Comparison of ENCODE assay signal across 1 cellular context in the genomic region with DNA sequence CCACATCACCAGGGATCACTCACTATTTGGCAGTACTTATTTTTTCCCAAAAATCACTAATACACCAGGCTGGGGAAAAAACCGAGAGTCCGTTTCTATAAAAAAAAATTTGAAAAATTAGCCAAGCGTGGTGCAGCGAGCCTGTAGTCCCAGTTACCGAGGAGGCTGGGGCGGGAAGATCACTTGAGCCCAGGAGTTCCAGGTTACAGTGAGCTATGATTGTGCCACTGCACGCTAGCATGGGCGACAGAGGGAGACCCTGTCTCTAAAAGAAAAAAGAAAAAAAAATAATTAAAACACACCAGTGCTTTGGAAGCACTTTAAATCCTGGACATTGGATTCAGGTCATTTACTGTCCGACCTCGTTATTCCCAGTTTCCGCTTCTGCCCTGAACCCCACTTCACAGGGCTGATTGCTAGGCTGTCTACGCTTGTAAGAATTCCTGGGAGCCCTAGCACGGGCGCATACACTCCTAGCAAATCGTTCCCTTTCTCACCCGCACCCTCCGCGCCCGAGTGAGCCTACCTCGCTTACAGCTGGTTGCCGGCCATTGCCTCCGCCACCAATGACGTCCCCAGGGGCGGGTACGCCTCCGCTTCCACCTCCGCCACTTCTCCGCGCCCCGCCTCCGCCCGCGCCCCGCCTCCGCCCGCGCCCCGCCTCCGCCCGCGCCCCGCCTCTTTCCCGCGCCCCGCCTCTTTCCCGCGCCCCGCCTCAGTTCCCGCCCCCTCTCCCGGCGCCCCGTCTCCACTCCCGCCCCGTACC.
TF ChIP-seq lines count a peak whose summit lies in the region.

A gene (minus strand): TSS at position 571 of the 766 bp plus-strand sequence. CDS start 5,950 bp downstream, outside the sequence.

TF ChIP-seq in HEK293, 187 proteins besides CTCF, POLR2A, EP300 and RAD21 (continued from another document and continues in another):
- TF ChIP-seq, protein P1, sequence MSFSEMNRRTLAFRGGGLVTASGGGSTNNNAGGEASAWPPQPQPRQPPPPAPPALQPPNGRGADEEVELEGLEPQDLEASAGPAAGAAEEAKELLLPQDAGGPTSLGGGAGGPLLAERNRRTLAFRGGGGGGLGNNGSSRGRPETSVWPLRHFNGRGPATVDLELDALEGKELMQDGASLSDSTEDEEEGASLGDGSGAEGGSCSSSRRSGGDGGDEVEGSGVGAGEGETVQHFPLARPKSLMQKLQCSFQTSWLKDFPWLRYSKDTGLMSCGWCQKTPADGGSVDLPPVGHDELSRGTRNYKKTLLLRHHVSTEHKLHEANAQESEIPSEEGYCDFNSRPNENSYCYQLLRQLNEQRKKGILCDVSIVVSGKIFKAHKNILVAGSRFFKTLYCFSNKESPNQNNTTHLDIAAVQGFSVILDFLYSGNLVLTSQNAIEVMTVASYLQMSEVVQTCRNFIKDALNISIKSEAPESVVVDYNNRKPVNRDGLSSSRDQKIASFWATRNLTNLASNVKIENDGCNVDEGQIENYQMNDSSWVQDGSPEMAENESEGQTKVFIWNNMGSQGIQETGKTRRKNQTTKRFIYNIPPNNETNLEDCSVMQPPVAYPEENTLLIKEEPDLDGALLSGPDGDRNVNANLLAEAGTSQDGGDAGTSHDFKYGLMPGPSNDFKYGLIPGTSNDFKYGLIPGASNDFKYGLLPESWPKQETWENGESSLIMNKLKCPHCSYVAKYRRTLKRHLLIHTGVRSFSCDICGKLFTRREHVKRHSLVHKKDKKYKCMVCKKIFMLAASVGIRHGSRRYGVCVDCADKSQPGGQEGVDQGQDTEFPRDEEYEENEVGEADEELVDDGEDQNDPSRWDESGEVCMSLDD (tag by site-specific recombination; IDR thresholded peaks at IDR 0.05): peak; percentile 75; the same call in 1 of the 2 replicates
- TF ChIP-seq ZBTB8A (tag by site-specific recombination; IDR thresholded peaks at IDR 0.05) (peak; percentile 95), ZBTB7A (tag by site-specific recombination; IDR thresholded peaks at IDR 0.05; ENCODE audit: low read depth) (0 out of 2 replicates have a peak, but pooled peaks have one; percentile 42), ZFP37 (tag by site-specific recombination; IDR thresholded peaks at IDR 0.05) (peak; percentile 72), ZNF785 (tag by site-specific recombination; IDR thresholded peaks at IDR 0.05) (no peak), ZNF610 (tag by site-specific recombination; IDR thresholded peaks at IDR 0.05; ENCODE audit: borderline replicate concordance) (no peak), ZNF202 (tag by site-specific recombination; IDR thresholded peaks at IDR 0.05; ENCODE audit: borderline replicate concordance) (no peak), ZBTB1 (tag by site-specific recombination; IDR thresholded peaks at IDR 0.05) (no peak), ZFP69B (tag by site-specific recombination; IDR thresholded peaks at IDR 0.05) (peak; percentile 13; the same call in 1 of the 2 replicates), ZBTB21 (tag by site-specific recombination; IDR thresholded peaks at IDR 0.05) (peak; percentile 74), SP3 (tag by site-specific recombination; IDR thresholded peaks at IDR 0.05) (peak; percentile 97), KLF10 (tag by site-specific recombination; IDR thresholded peaks at IDR 0.05) (peak; percentile 96), ZNF501 (tag by site-specific recombination; IDR thresholded peaks at IDR 0.05) (peak; percentile 66; the same call in 1 of the 2 replicates), ZNF423 (tag by site-specific recombination; IDR thresholded peaks at IDR 0.05) (peak; percentile 47; the same call in 1 of the 2 replicates), SP7 (tag by site-specific recombination; IDR thresholded peaks at IDR 0.05) (peak; percentile 87), ZBTB48 (tag by site-specific recombination; IDR thresholded peaks at IDR 0.05) (peak; percentile 86), WT1 (tag by site-specific recombination; IDR thresholded peaks at IDR 0.05) (no peak), YY2 (tag by site-specific recombination; IDR thresholded peaks at IDR 0.05) (peak; percentile 66; the same call in 1 of the 2 replicates), ZNF114 (tag by site-specific recombination; IDR thresholded peaks at IDR 0.05) (no peak), ZNF211 (tag by site-specific recombination; IDR thresholded peaks at IDR 0.05; ENCODE audit: low read depth) (no peak), ZNF24 (tag by site-specific recombination; IDR thresholded peaks at IDR 0.05) (no peak), ZNF629 (tag by site-specific recombination; IDR thresholded peaks at IDR 0.05) (peak; percentile 88), ZNF2 (tag by site-specific recombination; IDR thresholded peaks at IDR 0.05) (peak; percentile 67; the same call in 1 of the 2 replicates), ZXDB (tag by site-specific recombination; IDR thresholded peaks at IDR 0.05) (peak; percentile 76), EGR2 (tag by site-specific recombination; IDR thresholded peaks at IDR 0.05; ENCODE audit: low read depth) (peak; percentile 96), ZNF510 (tag by site-specific recombination; IDR thresholded peaks at IDR 0.05; ENCODE audit: insufficient replicate concordance) (no peak), ZNF335 (tag by site-specific recombination; conservative IDR thresholded peaks at IDR 0.05) (peak; percentile 94), YY1 (tag by site-specific recombination; IDR thresholded peaks at IDR 0.05) (peak; percentile 81), ZBTB20 (tag by site-specific recombination; IDR thresholded peaks at IDR 0.05) (peak; percentile 87), GLIS2 (tag by site-specific recombination; IDR thresholded peaks at IDR 0.05) (peak; percentile 70), KLF9 (tag by site-specific recombination; IDR thresholded peaks at IDR 0.05; ENCODE audit: low read depth) (peak; percentile 89)
- TF ChIP-seq, protein P2, sequence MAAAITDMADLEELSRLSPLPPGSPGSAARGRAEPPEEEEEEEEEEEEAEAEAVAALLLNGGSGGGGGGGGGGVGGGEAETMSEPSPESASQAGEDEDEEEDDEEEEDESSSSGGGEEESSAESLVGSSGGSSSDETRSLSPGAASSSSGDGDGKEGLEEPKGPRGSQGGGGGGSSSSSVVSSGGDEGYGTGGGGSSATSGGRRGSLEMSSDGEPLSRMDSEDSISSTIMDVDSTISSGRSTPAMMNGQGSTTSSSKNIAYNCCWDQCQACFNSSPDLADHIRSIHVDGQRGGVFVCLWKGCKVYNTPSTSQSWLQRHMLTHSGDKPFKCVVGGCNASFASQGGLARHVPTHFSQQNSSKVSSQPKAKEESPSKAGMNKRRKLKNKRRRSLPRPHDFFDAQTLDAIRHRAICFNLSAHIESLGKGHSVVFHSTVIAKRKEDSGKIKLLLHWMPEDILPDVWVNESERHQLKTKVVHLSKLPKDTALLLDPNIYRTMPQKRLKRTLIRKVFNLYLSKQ (tag by site-specific recombination; IDR thresholded peaks at IDR 0.05; ENCODE audit: borderline replicate concordance): no peak
- TF ChIP-seq, protein P3, sequence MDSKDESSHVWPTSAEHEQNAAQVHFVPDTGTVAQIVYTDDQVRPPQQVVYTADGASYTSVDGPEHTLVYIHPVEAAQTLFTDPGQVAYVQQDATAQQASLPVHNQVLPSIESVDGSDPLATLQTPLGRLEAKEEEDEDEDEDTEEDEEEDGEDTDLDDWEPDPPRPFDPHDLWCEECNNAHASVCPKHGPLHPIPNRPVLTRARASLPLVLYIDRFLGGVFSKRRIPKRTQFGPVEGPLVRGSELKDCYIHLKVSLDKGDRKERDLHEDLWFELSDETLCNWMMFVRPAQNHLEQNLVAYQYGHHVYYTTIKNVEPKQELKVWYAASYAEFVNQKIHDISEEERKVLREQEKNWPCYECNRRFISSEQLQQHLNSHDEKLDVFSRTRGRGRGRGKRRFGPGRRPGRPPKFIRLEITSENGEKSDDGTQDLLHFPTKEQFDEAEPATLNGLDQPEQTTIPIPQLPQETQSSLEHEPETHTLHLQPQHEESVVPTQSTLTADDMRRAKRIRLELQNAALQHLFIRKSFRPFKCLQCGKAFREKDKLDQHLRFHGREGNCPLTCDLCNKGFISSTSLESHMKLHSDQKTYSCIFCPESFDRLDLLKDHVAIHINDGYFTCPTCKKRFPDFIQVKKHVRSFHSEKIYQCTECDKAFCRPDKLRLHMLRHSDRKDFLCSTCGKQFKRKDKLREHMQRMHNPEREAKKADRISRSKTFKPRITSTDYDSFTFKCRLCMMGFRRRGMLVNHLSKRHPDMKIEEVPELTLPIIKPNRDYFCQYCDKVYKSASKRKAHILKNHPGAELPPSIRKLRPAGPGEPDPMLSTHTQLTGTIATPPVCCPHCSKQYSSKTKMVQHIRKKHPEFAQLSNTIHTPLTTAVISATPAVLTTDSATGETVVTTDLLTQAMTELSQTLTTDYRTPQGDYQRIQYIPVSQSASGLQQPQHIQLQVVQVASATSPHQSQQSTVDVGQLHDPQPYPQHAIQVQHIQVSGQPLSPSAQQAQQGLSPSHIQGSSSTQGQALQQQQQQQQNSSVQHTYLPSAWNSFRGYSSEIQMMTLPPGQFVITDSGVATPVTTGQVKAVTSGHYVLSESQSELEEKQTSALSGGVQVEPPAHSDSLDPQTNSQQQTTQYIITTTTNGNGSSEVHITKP (tag by site-specific recombination; IDR thresholded peaks at IDR 0.05): peak; percentile 86
- TF ChIP-seq, protein P4, sequence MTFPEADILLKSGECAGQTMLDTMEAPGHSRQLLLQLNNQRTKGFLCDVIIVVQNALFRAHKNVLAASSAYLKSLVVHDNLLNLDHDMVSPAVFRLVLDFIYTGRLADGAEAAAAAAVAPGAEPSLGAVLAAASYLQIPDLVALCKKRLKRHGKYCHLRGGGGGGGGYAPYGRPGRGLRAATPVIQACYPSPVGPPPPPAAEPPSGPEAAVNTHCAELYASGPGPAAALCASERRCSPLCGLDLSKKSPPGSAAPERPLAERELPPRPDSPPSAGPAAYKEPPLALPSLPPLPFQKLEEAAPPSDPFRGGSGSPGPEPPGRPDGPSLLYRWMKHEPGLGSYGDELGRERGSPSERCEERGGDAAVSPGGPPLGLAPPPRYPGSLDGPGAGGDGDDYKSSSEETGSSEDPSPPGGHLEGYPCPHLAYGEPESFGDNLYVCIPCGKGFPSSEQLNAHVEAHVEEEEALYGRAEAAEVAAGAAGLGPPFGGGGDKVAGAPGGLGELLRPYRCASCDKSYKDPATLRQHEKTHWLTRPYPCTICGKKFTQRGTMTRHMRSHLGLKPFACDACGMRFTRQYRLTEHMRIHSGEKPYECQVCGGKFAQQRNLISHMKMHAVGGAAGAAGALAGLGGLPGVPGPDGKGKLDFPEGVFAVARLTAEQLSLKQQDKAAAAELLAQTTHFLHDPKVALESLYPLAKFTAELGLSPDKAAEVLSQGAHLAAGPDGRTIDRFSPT (tag by site-specific recombination; IDR thresholded peaks at IDR 0.05): no peak
- TF ChIP-seq, protein P5, sequence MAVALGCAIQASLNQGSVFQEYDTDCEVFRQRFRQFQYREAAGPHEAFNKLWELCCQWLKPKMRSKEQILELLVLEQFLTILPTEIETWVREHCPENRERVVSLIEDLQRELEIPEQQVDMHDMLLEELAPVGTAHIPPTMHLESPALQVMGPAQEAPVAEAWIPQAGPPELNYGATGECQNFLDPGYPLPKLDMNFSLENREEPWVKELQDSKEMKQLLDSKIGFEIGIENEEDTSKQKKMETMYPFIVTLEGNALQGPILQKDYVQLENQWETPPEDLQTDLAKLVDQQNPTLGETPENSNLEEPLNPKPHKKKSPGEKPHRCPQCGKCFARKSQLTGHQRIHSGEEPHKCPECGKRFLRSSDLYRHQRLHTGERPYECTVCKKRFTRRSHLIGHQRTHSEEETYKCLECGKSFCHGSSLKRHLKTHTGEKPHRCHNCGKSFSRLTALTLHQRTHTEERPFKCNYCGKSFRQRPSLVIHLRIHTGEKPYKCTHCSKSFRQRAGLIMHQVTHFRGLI (tag by site-specific recombination; IDR thresholded peaks at IDR 0.05): no peak
- TF ChIP-seq, protein P6, sequence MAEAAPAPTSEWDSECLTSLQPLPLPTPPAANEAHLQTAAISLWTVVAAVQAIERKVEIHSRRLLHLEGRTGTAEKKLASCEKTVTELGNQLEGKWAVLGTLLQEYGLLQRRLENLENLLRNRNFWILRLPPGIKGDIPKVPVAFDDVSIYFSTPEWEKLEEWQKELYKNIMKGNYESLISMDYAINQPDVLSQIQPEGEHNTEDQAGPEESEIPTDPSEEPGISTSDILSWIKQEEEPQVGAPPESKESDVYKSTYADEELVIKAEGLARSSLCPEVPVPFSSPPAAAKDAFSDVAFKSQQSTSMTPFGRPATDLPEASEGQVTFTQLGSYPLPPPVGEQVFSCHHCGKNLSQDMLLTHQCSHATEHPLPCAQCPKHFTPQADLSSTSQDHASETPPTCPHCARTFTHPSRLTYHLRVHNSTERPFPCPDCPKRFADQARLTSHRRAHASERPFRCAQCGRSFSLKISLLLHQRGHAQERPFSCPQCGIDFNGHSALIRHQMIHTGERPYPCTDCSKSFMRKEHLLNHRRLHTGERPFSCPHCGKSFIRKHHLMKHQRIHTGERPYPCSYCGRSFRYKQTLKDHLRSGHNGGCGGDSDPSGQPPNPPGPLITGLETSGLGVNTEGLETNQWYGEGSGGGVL (tag by site-specific recombination; IDR thresholded peaks at IDR 0.05): peak; percentile 77
- TF ChIP-seq, protein P7, sequence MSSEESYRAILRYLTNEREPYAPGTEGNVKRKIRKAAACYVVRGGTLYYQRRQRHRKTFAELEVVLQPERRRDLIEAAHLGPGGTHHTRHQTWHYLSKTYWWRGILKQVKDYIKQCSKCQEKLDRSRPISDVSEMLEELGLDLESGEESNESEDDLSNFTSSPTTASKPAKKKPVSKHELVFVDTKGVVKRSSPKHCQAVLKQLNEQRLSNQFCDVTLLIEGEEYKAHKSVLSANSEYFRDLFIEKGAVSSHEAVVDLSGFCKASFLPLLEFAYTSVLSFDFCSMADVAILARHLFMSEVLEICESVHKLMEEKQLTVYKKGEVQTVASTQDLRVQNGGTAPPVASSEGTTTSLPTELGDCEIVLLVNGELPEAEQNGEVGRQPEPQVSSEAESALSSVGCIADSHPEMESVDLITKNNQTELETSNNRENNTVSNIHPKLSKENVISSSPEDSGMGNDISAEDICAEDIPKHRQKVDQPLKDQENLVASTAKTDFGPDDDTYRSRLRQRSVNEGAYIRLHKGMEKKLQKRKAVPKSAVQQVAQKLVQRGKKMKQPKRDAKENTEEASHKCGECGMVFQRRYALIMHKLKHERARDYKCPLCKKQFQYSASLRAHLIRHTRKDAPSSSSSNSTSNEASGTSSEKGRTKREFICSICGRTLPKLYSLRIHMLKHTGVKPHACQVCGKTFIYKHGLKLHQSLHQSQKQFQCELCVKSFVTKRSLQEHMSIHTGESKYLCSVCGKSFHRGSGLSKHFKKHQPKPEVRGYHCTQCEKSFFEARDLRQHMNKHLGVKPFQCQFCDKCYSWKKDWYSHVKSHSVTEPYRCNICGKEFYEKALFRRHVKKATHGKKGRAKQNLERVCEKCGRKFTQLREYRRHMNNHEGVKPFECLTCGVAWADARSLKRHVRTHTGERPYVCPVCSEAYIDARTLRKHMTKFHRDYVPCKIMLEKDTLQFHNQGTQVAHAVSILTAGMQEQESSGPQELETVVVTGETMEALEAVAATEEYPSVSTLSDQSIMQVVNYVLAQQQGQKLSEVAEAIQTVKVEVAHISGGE (tag by site-specific recombination; conservative IDR thresholded peaks at IDR 0.05; ENCODE audit: low read depth): peak; percentile 39
- TF ChIP-seq, protein P8, sequence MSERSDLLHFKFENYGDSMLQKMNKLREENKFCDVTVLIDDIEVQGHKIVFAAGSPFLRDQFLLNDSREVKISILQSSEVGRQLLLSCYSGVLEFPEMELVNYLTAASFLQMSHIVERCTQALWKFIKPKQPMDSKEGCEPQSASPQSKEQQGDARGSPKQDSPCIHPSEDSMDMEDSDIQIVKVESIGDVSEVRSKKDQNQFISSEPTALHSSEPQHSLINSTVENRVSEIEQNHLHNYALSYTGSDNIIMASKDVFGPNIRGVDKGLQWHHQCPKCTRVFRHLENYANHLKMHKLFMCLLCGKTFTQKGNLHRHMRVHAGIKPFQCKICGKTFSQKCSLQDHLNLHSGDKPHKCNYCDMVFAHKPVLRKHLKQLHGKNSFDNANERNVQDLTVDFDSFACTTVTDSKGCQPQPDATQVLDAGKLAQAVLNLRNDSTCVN (tag by site-specific recombination; optimal IDR thresholded peaks at IDR 0.05): peak; percentile 87
